Comparison of ENCODE assay signal across 8 cellular contexts in genomic region chr4:153154010-153154975, GRCh38. TPM values are rescaled to one million over a fixed set of nuclear protein-coding genes. Genes with fewer than 3 reads are reported as not detected.
DNase-seq lines count a peak whose midpoint lies in the region; ATAC-seq and TF ChIP-seq lines count a peak whose summit lies in the region.

No MANE protein-coding gene starts in this region.

- intact Hi-C loops in sigmoid colon (cut with DNase I) (loop anchor here (5.0 kb wide), 1 partner anchor 68 kb away; no protein-coding TSS in a partner anchor), lower leg skin (cut with DNase I; ENCODE audit: low total_unique reads) (no loop called here)

- ATAC-seq in T-helper 17 cell (no peak), GM21423 (IDR thresholded peaks at IDR 0.05; ENCODE audit: unreplicated experiment) (no peak), HG03469 (IDR thresholded peaks at IDR 0.05; ENCODE audit: unreplicated experiment) (no peak)

- DNase-seq in DMS 273 treated with DMSO at 0.1 percent for 48 hours (lab: John Stamatoyannopoulos, UW) (peak; percentile 13), LNCaP clone FGC (ENCODE audit: low read depth) (peak; percentile 44), T-helper 17 cell (no peak), fibroblast of the aortic adventitia (ENCODE audit: low read depth) (peak; percentile 66), sigmoid colon (no peak), lower leg skin (ENCODE audit: low spot score in 2 of 2) (no peak)

- H3K36me3 ChIP-seq in sigmoid colon, result no peaks in the 10 kb centered on the region

- no peaks in the 10 kb centered on the region for H3K27me3 Mint-ChIP-seq in T-helper 17 cell

- TF ChIP-seq CTCF in LNCaP clone FGC (IDR thresholded peaks at IDR 0.05; ENCODE audit: control insufficient read depth, extremely low read depth, insufficient read depth), result no peak
- TF ChIP-seq CTCF in fibroblast of the aortic adventitia (IDR thresholded peaks at IDR 0.05; ENCODE audit: insufficient read depth, low read length), result no peak
- TF ChIP-seq CTCF in sigmoid colon (IDR thresholded peaks at IDR 0.05), result no peak
- no peak for TF ChIP-seq CTCF in lower leg skin (IDR thresholded peaks at IDR 0.05)

- peaks cover 0 to 31% (median 20%) of the 10 kb centered on the region in 4 donors for H3K4me1 ChIP-seq in sigmoid colon

- H3K9me3 ChIP-seq in T-helper 17 cell (ENCODE audit: control insufficient read depth, low read length, poor library complexity, severe bottlenecking) (no peaks in the 10 kb centered on the region), sigmoid colon (no peaks in the 10 kb centered on the region)

- peak overlapping the region; percentile 43; the same call in 1 of the 2 replicates for H3K4me3 ChIP-seq in LNCaP clone FGC (ENCODE audit: low read depth, low read length)
- H3K4me3 ChIP-seq in fibroblast of the aortic adventitia (ENCODE audit: low read depth, low read length), result peak overlapping the region; percentile 63
- H3K4me3 ChIP-seq in sigmoid colon, result peak overlapping the region in 3 of 4 donors; percentile 53 to 62 (median 61)
- H3K4me3 ChIP-seq in lower leg skin (ENCODE audit: low read depth, poor library complexity, severe bottlenecking), result no peak overlapping the region

- 33 to 45% methylated on average over 15 of the region's 15 CpGs for WGBS in sigmoid colon, 2 donors
- 45 to 46% methylated on average over 15 of the region's 15 CpGs for WGBS in lower leg skin, 2 donors

- H3K27me3 ChIP-seq in sigmoid colon, result no peaks in the 10 kb centered on the region

- TF ChIP-seq POLR2A in sigmoid colon (IDR thresholded peaks at IDR 0.05) (no peak), lower leg skin (IDR thresholded peaks at IDR 0.05) (no peak)

- no peak for TF ChIP-seq EP300 in sigmoid colon (IDR thresholded peaks at IDR 0.05)

- no peaks in the 10 kb centered on the region for H3K36me3 Mint-ChIP-seq in T-helper 17 cell (ENCODE audit: low read depth)

- peak overlapping the region in 2 of 4 donors; percentile 46 to 57 for H3K27ac ChIP-seq in sigmoid colon

- peak overlapping the region; percentile 94 for H3K27ac Mint-ChIP-seq in T-helper 17 cell

- H3K4me1 Mint-ChIP-seq in T-helper 17 cell, result peaks cover 27% of the 10 kb centered on the region

- H3K4me3 Mint-ChIP-seq in T-helper 17 cell, result peak overlapping the region; percentile 94

RNA-seq across cellular contexts. Expression of gene TRIM2, which starts 50.0 kb away (rescaled TPM):
- total RNA-seq in T-helper 17 cell, result 1 to 10 TPM; 4.3 to 9.5 TPM
- 34.6 and 78.5 TPM in 2 replicates for total RNA-seq in fibroblast of the aortic adventitia (ENCODE audit: low replicate concordance)
- total RNA-seq in sigmoid colon, result 10 to 100 TPM; 31.6 to 51.7 (median 34.7) TPM
- polyA plus RNA-seq in sigmoid colon, result 10 to 100 TPM; 19.8 to 26.8 (median 25.5) TPM
- total RNA-seq in lower leg skin, result 10 to 100 TPM; 10.9 to 45.4 (median 29.2) TPM

Comparison
In these comparisons a context has a peak if more than half of its experiments do, and no peak if none do; other contexts are left out.
1. DNase-seq: peak in DMS 273 treated with DMSO at 0.1 percent for 48 hours (single experiment), LNCaP clone FGC (single experiment) and fibroblast of the aortic adventitia (single experiment); none in T-helper 17 cell (0 of 3), sigmoid colon (single experiment) and lower leg skin (0 of 2).